In genomic region chr3:195102609-195103467, GRCh38 we compare ENCODE assay signal across 9 cellular contexts.
DNase-seq lines count a peak whose midpoint lies in the region; ATAC-seq, FAIRE-seq and TF ChIP-seq lines count a peak whose summit lies in the region.
"Had no signal": no experiment of that assay in that cellular context is flagged by ENCODE, and none has a peak within 500 bp of the region (broad histone marks: within the 10 kb centered on the region; RNA-seq: fewer than 3 reads in every experiment).

No MANE protein-coding gene starts in this region.

- H3K4me1 Mint-ChIP-seq in activated CD8-positive, alpha-beta memory T cell treated with anti-CD3 and anti-CD28 coated beads, Interleukin-2, amount 10 ng/mL, durations not matched to agents 7 days and 5 days: peaks cover 18% of the 10 kb centered on the region

- CTCF ChIA-PET in activated CD8-positive, alpha-beta memory T cell treated with anti-CD3 and anti-CD28 coated beads, Interleukin-2, amount 10 ng/mL, durations not matched to agents 7 days and 5 days (lab: Charles Lee): no interaction called here

- no peak overlapping the region for H3K27ac ChIP-seq in pancreas

- H3K9me3 ChIP-seq in pancreas: no peaks in the 10 kb centered on the region

- H3K9me3 Mint-ChIP-seq in activated CD8-positive, alpha-beta memory T cell treated with anti-CD3 and anti-CD28 coated beads, Interleukin-2, amount 10 ng/mL, durations not matched to agents 7 days and 5 days (ENCODE audit: low read depth): no peaks in the 10 kb centered on the region

- no peaks in the 10 kb centered on the region for H3K4me1 ChIP-seq in pancreas

- no peaks in the 10 kb centered on the region for H3K27me3 Mint-ChIP-seq in activated CD8-positive, alpha-beta memory T cell treated with anti-CD3 and anti-CD28 coated beads, Interleukin-2, amount 10 ng/mL, durations not matched to agents 7 days and 5 days

- H3K36me3 Mint-ChIP-seq in activated CD8-positive, alpha-beta memory T cell treated with anti-CD3 and anti-CD28 coated beads, Interleukin-2, amount 10 ng/mL, durations not matched to agents 7 days and 5 days: no peaks in the 10 kb centered on the region

- WGBS in pancreas, 2 donors: 79 to 80% methylated on average over 29 to 32 of the region's 32 CpGs

- H3K27me3 ChIP-seq in pancreas: no peaks in the 10 kb centered on the region

- FAIRE-seq in pancreas (lab: Jason Lieb, UNC): peak; percentile 67

- no peak overlapping the region for H3K4me3 ChIP-seq in pancreas

- DNase-seq in Daoy (ENCODE audit: low read depth) (peak; percentile 93), RPMI8226 (peak; percentile 21), fibroblast of gingiva (ENCODE audit: low read depth) (peak; percentile 80), pancreas (no peak), NCI-H510A (lab: John Stamatoyannopoulos, UW) (no peak)
- no peak for DNase-seq in activated CD8-positive, alpha-beta memory T cell treated with anti-CD3 and anti-CD28 coated beads, Interleukin-2, amount 10 ng/mL, durations not matched to agents 7 days and 5 days
- DNase-seq: NCI-H1092 had no signal

- H3K36me3 ChIP-seq in pancreas: no peaks in the 10 kb centered on the region

- H3K4me3 Mint-ChIP-seq in activated CD8-positive, alpha-beta memory T cell treated with anti-CD3 and anti-CD28 coated beads, Interleukin-2, amount 10 ng/mL, durations not matched to agents 7 days and 5 days: no peak overlapping the region

- TF ChIP-seq CTCF in pancreas (IDR thresholded peaks at IDR 0.05): no peak

- intact Hi-C loops in pancreas (cut with DNase I): no loop called here

- ATAC-seq in pancreas (peak in 3 of 4 donors; percentile 44 to 51 (median 46)), GM18498 (IDR thresholded peaks at IDR 0.05; ENCODE audit: unreplicated experiment) (no peak), GM18867 (IDR thresholded peaks at IDR 0.05; ENCODE audit: unreplicated experiment) (no peak)
- no peak for ATAC-seq in activated CD8-positive, alpha-beta memory T cell treated with anti-CD3 and anti-CD28 coated beads, Interleukin-2, amount 10 ng/mL, durations not matched to agents 7 days and 5 days

- H3K27ac Mint-ChIP-seq in activated CD8-positive, alpha-beta memory T cell treated with anti-CD3 and anti-CD28 coated beads, Interleukin-2, amount 10 ng/mL, durations not matched to agents 7 days and 5 days: no peak overlapping the region

Comparison
In these comparisons a context has a peak if more than half of its experiments do, and no peak if none do; other contexts are left out.
1. DNase-seq: peak in Daoy (single experiment), RPMI8226 (single experiment) and fibroblast of gingiva (single experiment); none in pancreas (0 of 6), activated CD8-positive, alpha-beta memory T cell treated with anti-CD3 and anti-CD28 coated beads, Interleukin-2, amount 10 ng/mL, durations not matched to agents 7 days and 5 days (single experiment) and NCI-H510A (single experiment).
2. ATAC-seq: peak in pancreas (3 of 4); none in GM18498 (single experiment), activated CD8-positive, alpha-beta memory T cell treated with anti-CD3 and anti-CD28 coated beads, Interleukin-2, amount 10 ng/mL, durations not matched to agents 7 days and 5 days (single experiment) and GM18867 (single experiment).